ENCODE assay signal across 19 cellular contexts in the genomic region with DNA sequence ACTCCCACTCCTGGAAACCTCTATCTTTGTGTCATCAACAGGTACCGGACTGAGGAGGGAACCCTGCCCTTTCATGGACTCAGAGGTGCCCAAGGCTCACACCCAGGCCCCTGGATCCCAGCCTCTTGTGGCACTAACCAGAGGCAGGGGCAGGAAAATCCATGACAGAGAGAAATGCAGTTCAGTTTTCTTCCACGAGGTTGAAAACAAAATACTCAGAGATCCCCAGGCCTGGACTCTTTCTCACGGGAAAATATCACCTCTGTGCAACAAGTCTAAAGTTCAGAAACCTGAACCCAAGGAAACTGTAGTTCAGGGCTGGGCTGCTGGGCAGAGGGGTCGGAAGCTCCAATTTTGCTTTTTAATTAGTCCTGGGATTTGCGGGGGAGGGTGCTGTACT. TPM values are rescaled to one million over a fixed set of nuclear protein-coding genes. Genes with fewer than 3 reads are reported as not detected.
"Had no signal": no experiment of that assay in that cellular context is flagged by ENCODE, and none has a peak within 500 bp of the region (broad histone marks: within the 10 kb centered on the region; RNA-seq: fewer than 3 reads in every experiment).

No MANE protein-coding gene starts in this region.

- H3K27me3 ChIP-seq: gastrocnemius medialis had no signal

- H3K9me3 ChIP-seq: gastrocnemius medialis, heart left ventricle, upper lobe of left lung had no signal

- ATAC-seq: natural killer cell had no signal

- H3K4me1 Mint-ChIP-seq: activated CD4-positive, alpha-beta T cell treated with anti-CD3 and anti-CD28 coated beads, Interleukin-2, amount 10 ng/mL, durations not matched to agents 24 days and 14 days; endodermal cell; natural killer cell had no signal

- H3K27ac Mint-ChIP-seq: activated CD4-positive, alpha-beta T cell treated with anti-CD3 and anti-CD28 coated beads, Interleukin-2, amount 10 ng/mL, durations not matched to agents 24 days and 14 days; activated CD8-positive, alpha-beta T cell treated with anti-CD3 and anti-CD28 coated beads, Interleukin-2, amount 10 ng/mL, durations not matched to agents 7 days and 5 days; activated naive CD4-positive, alpha-beta T cell treated with anti-CD3 and anti-CD28 coated beads, Interleukin-2, amount 50 U/mL, for 72 hours; activated T-cell treated with anti-CD3 and anti-CD28 coated beads, Interleukin-2, amount 50 U/mL, for 72 hours; endodermal cell; natural killer cell had no signal

- H3K36me3 ChIP-seq: gastrocnemius medialis, heart left ventricle, upper lobe of left lung had no signal

- H3K4me3 Mint-ChIP-seq: activated CD4-positive, alpha-beta T cell treated with anti-CD3 and anti-CD28 coated beads, Interleukin-2, amount 10 ng/mL, durations not matched to agents 24 days and 14 days; activated CD8-positive, alpha-beta T cell treated with anti-CD3 and anti-CD28 coated beads, Interleukin-2, amount 10 ng/mL, durations not matched to agents 7 days and 5 days; natural killer cell had no signal

- DNase-seq: activated CD4-positive, CD25-positive, alpha-beta regulatory T cell; activated CD8-positive, alpha-beta memory T cell treated with anti-CD3 and anti-CD28 coated beads, Interleukin-2, amount 50 U/mL, for 48 hours; activated CD8-positive, alpha-beta T cell treated with anti-CD3 and anti-CD28 coated beads, Interleukin-2, amount 10 ng/mL, durations not matched to agents 7 days and 5 days; activated gamma-delta T cell; activated T-cell treated with anti-CD3 and anti-CD28 coated beads, Interleukin-2, amount 50 U/mL, for 72 hours; dermis blood vessel endothelial cell; endodermal cell; gastrocnemius medialis; left cardiac atrium; mammary epithelial cell; natural killer cell; stimulated activated naive CD8-positive, alpha-beta T cell treated with anti-CD3 and anti-CD28 coated beads, Interleukin-15, Interleukin-2, amounts not matched to agents 100 U/mL and 50 U/mL, for 24 hours had no signal

- H3K36me3 Mint-ChIP-seq: activated naive CD4-positive, alpha-beta T cell treated with anti-CD3 and anti-CD28 coated beads, Interleukin-2, amount 50 U/mL, for 72 hours; natural killer cell had no signal

- H3K27ac ChIP-seq: gastrocnemius medialis, upper lobe of left lung had no signal

RNA-seq across cellular contexts. Expression of gene OPN4, which starts 21.4 kb away (rescaled TPM):
- total RNA-seq: activated CD4-positive, alpha-beta T cell treated with anti-CD3 and anti-CD28 coated beads, Interleukin-2, amount 10 ng/mL, durations not matched to agents 24 days and 14 days; activated CD8-positive, alpha-beta T cell treated with anti-CD3 and anti-CD28 coated beads, Interleukin-2, amount 10 ng/mL, durations not matched to agents 7 days and 5 days; activated naive CD4-positive, alpha-beta T cell treated with anti-CD3 and anti-CD28 coated beads, Interleukin-2, amount 50 U/mL, for 72 hours; activated T-cell treated with anti-CD3 and anti-CD28 coated beads, Interleukin-2, amount 50 U/mL, for 72 hours; dermis blood vessel endothelial cell; endodermal cell; mammary epithelial cell; natural killer cell; osteocyte; pulmonary artery endothelial cell; T-helper 2 cell treated with Interferon-gamma antibody and Interleukin-4, amounts not matched to agents 100 ng/mL and 5 ng/mL, for 36 hours; upper lobe of left lung had no signal
- polyA plus RNA-seq: mammary epithelial cell had no signal

RNA-seq across cellular contexts. Expression of gene LDB3, which starts 35.4 kb away (rescaled TPM):
- total RNA-seq: activated CD4-positive, alpha-beta T cell treated with anti-CD3 and anti-CD28 coated beads, Interleukin-2, amount 10 ng/mL, durations not matched to agents 24 days and 14 days; dermis blood vessel endothelial cell; mammary epithelial cell; pulmonary artery endothelial cell had no signal
- polyA plus RNA-seq: mammary epithelial cell had no signal
